ENCODE assay signal across 8 cellular contexts in the genomic region with DNA sequence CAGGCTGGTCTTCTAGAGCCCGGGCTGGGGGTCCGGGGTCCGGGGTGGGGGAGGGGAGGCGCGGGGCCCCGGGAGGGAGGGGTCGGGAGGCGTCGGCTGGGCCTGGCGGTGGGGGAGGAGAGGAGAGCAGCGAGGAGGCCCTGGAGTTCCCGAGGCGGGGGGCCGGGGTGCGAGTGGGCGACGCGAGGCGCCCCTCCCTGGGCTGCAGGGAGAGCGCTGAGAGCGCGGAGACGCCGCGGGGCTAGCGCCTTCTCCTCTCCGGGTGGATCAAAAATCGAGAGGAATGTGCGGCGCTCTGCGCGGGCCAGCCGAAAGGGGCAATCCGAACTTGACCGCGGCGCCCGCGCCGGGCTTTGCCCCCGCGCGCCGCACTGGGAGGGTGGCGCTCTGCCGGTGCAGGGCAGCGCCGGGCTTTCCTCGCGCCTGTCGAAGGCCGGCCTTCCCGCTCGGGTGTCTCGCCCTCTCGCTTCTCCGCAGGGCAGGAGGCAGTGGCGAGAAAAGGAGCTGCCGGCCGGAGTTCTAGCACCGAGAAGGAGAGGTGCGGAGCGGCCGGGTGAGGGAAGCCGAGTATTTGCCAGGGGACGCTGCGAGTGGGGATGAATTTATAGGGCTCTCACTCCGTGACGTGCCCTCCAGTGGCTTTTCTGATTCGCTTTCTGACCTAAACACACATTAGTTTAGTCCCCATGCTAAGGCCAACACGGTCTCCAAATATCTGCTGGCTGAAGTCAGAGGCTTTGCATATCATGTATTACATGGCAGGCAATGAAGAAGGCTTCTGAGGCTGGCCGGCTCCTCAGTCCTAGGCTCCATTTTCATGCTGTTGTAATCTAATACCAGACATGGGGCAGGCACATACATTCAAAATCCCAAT. TPM values are rescaled to one million over a fixed set of nuclear protein-coding genes. Genes with fewer than 3 reads are reported as not detected.
DNase-seq lines count a peak whose midpoint lies in the region; ATAC-seq and TF ChIP-seq lines count a peak whose summit lies in the region.

A gene with protein sequence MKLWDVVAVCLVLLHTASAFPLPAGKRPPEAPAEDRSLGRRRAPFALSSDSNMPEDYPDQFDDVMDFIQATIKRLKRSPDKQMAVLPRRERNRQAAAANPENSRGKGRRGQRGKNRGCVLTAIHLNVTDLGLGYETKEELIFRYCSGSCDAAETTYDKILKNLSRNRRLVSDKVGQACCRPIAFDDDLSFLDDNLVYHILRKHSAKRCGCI (minus strand): TSS at position 6 of the 874 bp plus-strand sequence. CDS start 5,245 bp downstream, outside the sequence.

- ATAC-seq in body of pancreas (peak; percentile 47), HG03135 (IDR thresholded peaks at IDR 0.05; ENCODE audit: unreplicated experiment) (no peak), GM19328 (IDR thresholded peaks at IDR 0.05; ENCODE audit: unreplicated experiment) (no peak)
- ATAC-seq in stimulated activated naive CD8-positive, alpha-beta T cell treated with anti-CD3 and anti-CD28 coated beads, Interleukin-15, Interleukin-2, amounts not matched to agents 100 U/mL and 50 U/mL, for 24 hours = no peak

- H3K27me3 Mint-ChIP-seq in Caco-2 (ENCODE audit: insufficient read depth, unreplicated experiment) = peaks cover 5% of the 10 kb centered on the region

- intact Hi-C loops in Caco-2 (cut with micrococcal nuclease; ENCODE audit: unreplicated experiment) = loop anchor here (10.0 kb wide), 1 partner anchor 355 kb away; no protein-coding TSS in a partner anchor
- intact Hi-C loops in body of pancreas (cut with DNase I) = loop anchor here (5.0 kb wide), 1 partner anchor 352 kb away; no protein-coding TSS in a partner anchor

- no TSS peak for BruUV-seq in Caco-2 (replicated peaks; lab: Mats Ljungman, UMichigan)

- H3K27me3 ChIP-seq in Caco-2 (replicated peaks; ENCODE audit: control insufficient read depth, insufficient read depth, low read length) = 0 out of 2 replicates have a peak, but pooled peaks cover 1% of the 10 kb centered on the region
- peaks cover 0 to 44% of the 10 kb centered on the region in 2 donors for H3K27me3 ChIP-seq in body of pancreas
- H3K27me3 ChIP-seq in HAP-1 (ENCODE audit: low read depth) = peaks cover 71% of the 10 kb centered on the region

- peaks cover 3% of the 10 kb centered on the region; the same call in 1 of the 2 replicates for H3K9me3 ChIP-seq in Caco-2
- no peaks in the 10 kb centered on the region for H3K9me3 ChIP-seq in body of pancreas
- H3K9me3 ChIP-seq in HAP-1 = no peaks in the 10 kb centered on the region

- WGBS in body of pancreas, 2 donors = 1 to 8% methylated on average over 15 to 47 of the region's 72 CpGs

- H3K36me3 ChIP-seq in Caco-2 (ENCODE audit: control insufficient read depth, insufficient read depth, low read length) (no peaks in the 10 kb centered on the region), body of pancreas (replicated peaks in 1 of 2; ENCODE audit: insufficient read depth in 1 of 2, low read depth in 2 of 2) (no peaks in the 10 kb centered on the region), HAP-1 (replicated peaks) (no peaks in the 10 kb centered on the region)

- no peak within 1 kb of the TSS for H3K27ac Mint-ChIP-seq in Caco-2 (ENCODE audit: unreplicated experiment)

- CTCF ChIA-PET in Caco-2 (lab: Charles Lee) = no interaction called here

- H3K4me3 ChIP-seq in Caco-2 (ENCODE audit: low read depth, low read length) = peak within 1 kb of the TSS; percentile 33
- no peak within 1 kb of the TSS for H3K4me3 ChIP-seq in body of pancreas
- H3K4me3 ChIP-seq in HAP-1 = no peak within 1 kb of the TSS

- TF ChIP-seq CTCF in Caco-2 (IDR thresholded peaks at IDR 0.05; ENCODE audit: insufficient read depth in 1 of 2, low read depth in 1 of 2, low read length in 1 of 2, severe bottlenecking in 1 of 2, unreplicated experiment in 1 of 2) (peak in 1 of 2 experiments; percentile 23), body of pancreas (IDR thresholded peaks at IDR 0.05) (peak in 2 of 7 experiments; percentile 17)

- in situ Hi-C loops in HAP-1 (cut with MboI; ENCODE audit: low sequenced_read_pairs) = loop anchor here (10.0 kb wide), 1 partner anchor 355 kb away; no protein-coding TSS in a partner anchor

- H3K9me3 Mint-ChIP-seq in Caco-2 (ENCODE audit: unreplicated experiment) = no peaks in the 10 kb centered on the region

- POLR2A ChIA-PET in Caco-2 (lab: Charles Lee) = no interaction called here

- no peaks in the 10 kb centered on the region for H3K4me1 Mint-ChIP-seq in Caco-2 (ENCODE audit: low read depth, unreplicated experiment)

- no peaks in the 10 kb centered on the region; the same call in 1 of the 2 replicates for H3K4me1 ChIP-seq in Caco-2
- H3K4me1 ChIP-seq in body of pancreas = peaks cover 47% of the 10 kb centered on the region
- no peaks in the 10 kb centered on the region for H3K4me1 ChIP-seq in HAP-1

- H3K27ac ChIP-seq in body of pancreas = no peak within 1 kb of the TSS

- H3K36me3 Mint-ChIP-seq in Caco-2 (ENCODE audit: insufficient read depth, unreplicated experiment) = no peaks in the 10 kb centered on the region

- DNase-seq in Caco-2 = peak in 1 of 2 experiments; percentile 46
- peak; percentile 93 for DNase-seq in HS-5 (ENCODE audit: low read depth)
- DNase-seq in body of pancreas = peak in 3 of 4 donors; percentile 34 to 41 (median 36)
- peak; percentile 84 for DNase-seq in islet precursor cell
- DNase-seq in stimulated activated naive CD8-positive, alpha-beta T cell treated with anti-CD3 and anti-CD28 coated beads, Interleukin-15, Interleukin-2, amounts not matched to agents 100 U/mL and 50 U/mL, for 24 hours = peak; percentile 7
- no peak for DNase-seq in HAP-1 (ENCODE audit: low spot score in 2 of 2)

- TF ChIP-seq POLR2A in body of pancreas (IDR thresholded peaks at IDR 0.05) = no peak

- peak within 1 kb of the TSS; percentile 62 for H3K4me3 Mint-ChIP-seq in Caco-2 (ENCODE audit: unreplicated experiment)

RNA-seq across cellular contexts. Expression of the gene that starts here (rescaled TPM):
- not detected in 2 replicates for total RNA-seq in Caco-2 (2022)
- not detected for total RNA-seq in body of pancreas

Comparison
In these comparisons a context has a peak if more than half of its experiments do, and no peak if none do; other contexts are left out.
1. Peak in DNase-seq and ATAC-seq in body of pancreas; RNA of the gene not detected or under 1 TPM.
2. DNase-seq: peak in HS-5 (single experiment), islet precursor cell (single experiment) and stimulated activated naive CD8-positive, alpha-beta T cell treated with anti-CD3 and anti-CD28 coated beads, Interleukin-15, Interleukin-2, amounts not matched to agents 100 U/mL and 50 U/mL, for 24 hours (single experiment); none in HAP-1 (0 of 2).